8 cellular contexts compared by ENCODE assay signal in the genomic region with DNA sequence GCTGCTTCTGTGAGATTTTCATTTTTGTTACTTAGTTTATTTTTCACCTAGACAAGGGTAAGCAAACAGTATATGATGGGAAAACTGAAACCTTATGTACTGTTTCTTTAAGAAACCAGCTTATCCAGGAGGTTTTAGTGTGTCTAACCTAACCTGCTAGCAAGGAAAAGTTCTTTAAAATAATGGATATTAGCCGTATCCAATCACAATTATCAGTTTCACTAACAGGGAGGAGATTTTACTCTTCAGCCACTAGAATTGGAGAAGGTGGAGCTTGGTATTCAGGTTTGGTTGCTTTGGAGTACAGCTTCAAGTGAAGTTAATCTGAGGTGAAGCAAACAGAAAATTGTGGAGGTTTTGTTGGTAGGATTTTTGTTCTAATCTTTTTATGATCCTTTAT. TPM values are rescaled to one million over a fixed set of nuclear protein-coding genes. Genes with fewer than 3 reads are reported as not detected.
DNase-seq lines count a peak whose midpoint lies in the region; ATAC-seq, FAIRE-seq and TF ChIP-seq lines count a peak whose summit lies in the region.

No MANE protein-coding gene starts in this region.

- peak overlapping the region; percentile 85 for H3K4me3 Mint-ChIP-seq in activated CD4-positive, alpha-beta T cell treated with anti-CD3 and anti-CD28 coated beads, Interleukin-2, amount 10 ng/mL, durations not matched to agents 7 days and 5 days

- ATAC-seq in left colon = peak; percentile 92

- no peak overlapping the region for H2AFZ ChIP-seq in MM.1S (ENCODE audit: low read length)

- H3K27me3 ChIP-seq in MM.1S (replicated peaks; ENCODE audit: insufficient read depth, low read length) = no peaks in the 10 kb centered on the region
- no peaks in the 10 kb centered on the region for H3K27me3 ChIP-seq in stomach smooth muscle (ENCODE audit: control insufficient read depth in 1 of 2, insufficient read depth in 2 of 2, low read length in 2 of 2)

- intact Hi-C loops in left colon (cut with DNase I, micrococcal nuclease) = no loop called here

- CTCF ChIA-PET in activated CD4-positive, alpha-beta T cell treated with anti-CD3 and anti-CD28 coated beads, Interleukin-2, amount 10 ng/mL, durations not matched to agents 7 days and 5 days (lab: Charles Lee) = interaction anchor here (0.8 to 1.2 kb wide), 3 partner anchors 13 to 19 kb away, joined by 3 read pairs; partner anchors contain the start of gene ZFAND6
- CTCF ChIA-PET in HEK293T (lab: Yijun Ruan, JAX) = interaction anchor here (0.8 to 1.0 kb wide), 2 partner anchors 80 to 330 kb away, joined by 3 read pairs; no protein-coding TSS in a partner anchor

- POLR2A ChIA-PET in activated CD4-positive, alpha-beta T cell treated with anti-CD3 and anti-CD28 coated beads, Interleukin-2, amount 10 ng/mL, durations not matched to agents 7 days and 5 days (lab: Charles Lee) = no interaction called here
- POLR2A ChIA-PET in HEK293T (lab: Yijun Ruan, JAX) = interaction anchor here (0.7 to 2.3 kb wide), 2 partner anchors 13 to 101 kb away, joined by 3 to 7 read pairs; partner anchors contain the start of gene ZFAND6

- peaks cover 6% of the 10 kb centered on the region for H3F3A ChIP-seq in MM.1S (ENCODE audit: insufficient read depth, low read length)

- no peaks in the 10 kb centered on the region for H3K27me3 Mint-ChIP-seq in activated CD4-positive, alpha-beta T cell treated with anti-CD3 and anti-CD28 coated beads, Interleukin-2, amount 10 ng/mL, durations not matched to agents 7 days and 5 days

- peak overlapping the region; percentile 88 for H3K27ac Mint-ChIP-seq in activated CD4-positive, alpha-beta T cell treated with anti-CD3 and anti-CD28 coated beads, Interleukin-2, amount 10 ng/mL, durations not matched to agents 7 days and 5 days

- TF ChIP-seq CTCF in MM.1S (IDR thresholded peaks at IDR 0.05; ENCODE audit: low read length) = no peak

- H3K27ac ChIP-seq in MM.1S (ENCODE audit: low read length) (peak overlapping the region; percentile 4; the same call in 1 of the 2 replicates), stomach smooth muscle (ENCODE audit: low read length) (no peak overlapping the region)

- no peaks in the 10 kb centered on the region for H3K9me2 ChIP-seq in MM.1S (replicated peaks; ENCODE audit: insufficient read depth, low read length)

- H3K36me3 ChIP-seq in MM.1S (replicated peaks; ENCODE audit: insufficient read depth, low read length) (no peaks in the 10 kb centered on the region), stomach smooth muscle (ENCODE audit: control insufficient read depth in 2 of 2, insufficient read depth in 2 of 2, low read length in 2 of 2) (no peaks in the 10 kb centered on the region)

- no peaks in the 10 kb centered on the region for H3K9me3 ChIP-seq in MM.1S (replicated peaks; ENCODE audit: insufficient read depth, low read length)
- H3K9me3 ChIP-seq in stomach smooth muscle (ENCODE audit: control insufficient read depth in 2 of 2, low read length in 2 of 2) = no peaks in the 10 kb centered on the region

- H3K4me1 Mint-ChIP-seq in activated CD4-positive, alpha-beta T cell treated with anti-CD3 and anti-CD28 coated beads, Interleukin-2, amount 10 ng/mL, durations not matched to agents 7 days and 5 days = peaks cover 49% of the 10 kb centered on the region

- peaks cover 7% of the 10 kb centered on the region; the same call in 1 of the 2 replicates for H3K4me1 ChIP-seq in MM.1S (ENCODE audit: low read length)
- H3K4me1 ChIP-seq in stomach smooth muscle (ENCODE audit: control insufficient read depth, insufficient read depth, low read length) = no peaks in the 10 kb centered on the region

- H3K36me3 Mint-ChIP-seq in activated CD4-positive, alpha-beta T cell treated with anti-CD3 and anti-CD28 coated beads, Interleukin-2, amount 10 ng/mL, durations not matched to agents 7 days and 5 days (ENCODE audit: low read depth) = peaks cover 8% of the 10 kb centered on the region

- peak; percentile 80 for FAIRE-seq in colon (lab: Jason Lieb, UNC)

- peaks cover 6% of the 10 kb centered on the region; the same call in 1 of the 2 replicates for H4K20me1 ChIP-seq in MM.1S (ENCODE audit: insufficient read depth, low read length)

- H3K9ac ChIP-seq in MM.1S (ENCODE audit: low read length) = peak overlapping the region; percentile 28; the same call in 1 of the 2 replicates
- peak overlapping the region; percentile 3 to 26 for H3K9ac ChIP-seq in stomach smooth muscle (ENCODE audit: low read length in 2 of 2)

- H3K79me2 ChIP-seq in MM.1S (ENCODE audit: low read length) = peaks cover 97% of the 10 kb centered on the region

- peak overlapping the region; percentile 38 for H3K4me2 ChIP-seq in MM.1S (ENCODE audit: low read depth, low read length)

- H3K4me3 ChIP-seq in MM.1S (ENCODE audit: low read length) = peak overlapping the region; percentile 58
- peak overlapping the region; percentile 48 to 57 for H3K4me3 ChIP-seq in stomach smooth muscle (ENCODE audit: low read length in 2 of 2)

- no peaks in the 10 kb centered on the region for H3K9me3 Mint-ChIP-seq in activated CD4-positive, alpha-beta T cell treated with anti-CD3 and anti-CD28 coated beads, Interleukin-2, amount 10 ng/mL, durations not matched to agents 7 days and 5 days

- DNase-seq in activated CD4-positive, alpha-beta T cell treated with anti-CD3 and anti-CD28 coated beads, Interleukin-2, amount 10 ng/mL, durations not matched to agents 7 days and 5 days = peak; percentile 54
- no peak for DNase-seq in activated CD4-positive, alpha-beta T cell treated with anti-CD3 and anti-CD28 coated beads, Interleukin-2, amount 50 U/mL, for 1 hour
- DNase-seq in HEK293T (ENCODE audit: extremely low spot score) (peak; percentile 68), MM.1S (peak; percentile 91), RPMI8226 (peak; percentile 80), left colon (no peak)

TF ChIP-seq in HEK293T, 16 proteins besides CTCF, POLR2A, EP300 and RAD21:
- TF ChIP-seq PKNOX1 (IDR thresholded peaks at IDR 0.05) (peak; percentile 96), SUZ12 (IDR thresholded peaks at IDR 0.05) (no peak), FOXM1 (IDR thresholded peaks at IDR 0.05; ENCODE audit: borderline replicate concordance) (peak; percentile 38; the same call in 1 of the 2 replicates)

RNA-seq across cellular contexts. Expression of gene ZFAND6, which starts 12.8 kb away (rescaled TPM):
- total RNA-seq in activated CD4-positive, alpha-beta T cell treated with anti-CD3 and anti-CD28 coated beads, Interleukin-2, amount 10 ng/mL, durations not matched to agents 7 days and 5 days = 10 to 100 TPM; 49.3 to 56.4 TPM
- total RNA-seq in left colon = 10 to 100 TPM; 66.7 to 87.1 TPM

Comparison
In these comparisons a context has a peak if more than half of its experiments do, and no peak if none do; other contexts are left out.
1. DNase-seq: peak in activated CD4-positive, alpha-beta T cell treated with anti-CD3 and anti-CD28 coated beads, Interleukin-2, amount 10 ng/mL, durations not matched to agents 7 days and 5 days (single experiment), HEK293T (single experiment), MM.1S (single experiment) and RPMI8226 (single experiment); none in activated CD4-positive, alpha-beta T cell treated with anti-CD3 and anti-CD28 coated beads, Interleukin-2, amount 50 U/mL, for 1 hour (single experiment) and left colon (0 of 2).